In the genomic region with DNA sequence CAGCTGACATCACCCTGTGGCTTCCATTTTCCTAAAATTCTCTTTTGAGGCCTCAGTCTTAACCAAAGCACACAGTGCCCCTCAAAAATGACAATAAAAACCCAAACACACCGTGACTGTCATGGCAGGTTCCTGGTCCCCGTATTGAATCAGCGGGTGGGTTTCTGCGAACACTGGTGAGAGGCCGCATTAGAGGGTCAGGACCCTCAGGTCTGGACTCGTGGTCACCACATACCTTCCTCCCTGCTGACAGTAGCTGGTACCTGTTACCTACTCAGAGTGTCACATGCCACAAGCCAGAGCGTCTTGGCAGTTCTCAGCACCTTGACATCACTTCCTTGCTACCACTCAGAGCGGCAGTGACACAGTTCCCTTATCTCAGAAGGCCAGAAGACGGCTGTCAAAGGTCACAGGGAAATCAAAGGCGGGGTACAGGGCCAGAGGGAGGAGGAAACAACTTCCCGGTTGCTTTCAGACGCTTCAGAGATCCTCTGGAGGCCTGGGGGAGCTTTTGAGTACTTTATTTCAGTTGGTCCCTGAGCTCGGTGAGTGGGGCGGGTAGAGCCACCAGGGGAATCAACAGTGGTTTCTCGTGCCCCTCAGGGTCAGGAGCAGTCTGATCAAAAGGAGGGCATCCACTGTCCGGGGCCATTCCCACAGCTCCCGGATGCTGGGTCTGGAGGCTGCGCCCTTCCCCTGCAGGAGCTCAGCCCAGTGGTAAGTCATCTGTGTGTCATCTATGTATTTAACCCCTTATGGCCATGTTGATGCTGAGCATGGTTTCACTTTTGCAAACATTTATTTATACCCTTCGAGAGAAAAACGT, we compare ENCODE assay signal across 8 cellular contexts. TPM values are rescaled to one million over a fixed set of nuclear protein-coding genes. Genes with fewer than 3 reads are reported as not detected.
DNase-seq lines count a peak whose midpoint lies in the region; ATAC-seq and TF ChIP-seq lines count a peak whose summit lies in the region.

A gene (minus strand): TSS at position 281 of the 826 bp plus-strand sequence.
A gene with protein sequence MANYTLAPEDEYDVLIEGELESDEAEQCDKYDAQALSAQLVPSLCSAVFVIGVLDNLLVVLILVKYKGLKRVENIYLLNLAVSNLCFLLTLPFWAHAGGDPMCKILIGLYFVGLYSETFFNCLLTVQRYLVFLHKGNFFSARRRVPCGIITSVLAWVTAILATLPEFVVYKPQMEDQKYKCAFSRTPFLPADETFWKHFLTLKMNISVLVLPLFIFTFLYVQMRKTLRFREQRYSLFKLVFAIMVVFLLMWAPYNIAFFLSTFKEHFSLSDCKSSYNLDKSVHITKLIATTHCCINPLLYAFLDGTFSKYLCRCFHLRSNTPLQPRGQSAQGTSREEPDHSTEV (plus strand): TSS at position 474 of the 826 bp plus-strand sequence. CDS start 821 bp downstream, outside the sequence.

- no peaks in the 10 kb centered on the region for H3K9me3 Mint-ChIP-seq in nephron

- DNase-seq in HS-5 (ENCODE audit: low read depth) (peak; percentile 40), tibial artery (peak; percentile 56 to 72)
- peak; percentile 58 for DNase-seq in activated CD4-positive, alpha-beta T cell treated with anti-CD3 and anti-CD28 coated beads for 48 hours

- intact Hi-C loops in tibial artery (cut with DNase I; ENCODE audit: low total_unique reads): no loop called here

- H3K4me1 ChIP-seq in ACC112 (ENCODE audit: control insufficient read depth, insufficient read depth, low read length, unreplicated experiment) (peaks cover 31% of the 10 kb centered on the region), tibial artery (peaks cover 0 to 22% (median 8%) of the 10 kb centered on the region in 4 donors)

- H3K36me3 ChIP-seq in ACC112 (ENCODE audit: insufficient read depth, low read length): no peaks in the 10 kb centered on the region
- H3K36me3 ChIP-seq in tibial artery: no peaks in the 10 kb centered on the region

- TF ChIP-seq CTCF in nephron (IDR thresholded peaks at IDR 0.05; ENCODE audit: unreplicated experiment in 3 of 3) (no peak), tibial artery (IDR thresholded peaks at IDR 0.05) (no peak)

- TF ChIP-seq POLR2A in GM18505 (IDR thresholded peaks at IDR 0.05; ENCODE audit: borderline replicate concordance, extremely low read depth, insufficient read depth, insufficient read length): no peak

- H3K4me3 ChIP-seq in ACC112 (ENCODE audit: low read depth, low read length): peak within 1 kb of the TSS; percentile 68
- H3K4me3 ChIP-seq in tibial artery: peak within 1 kb of the TSS; percentile 18 to 33

- ATAC-seq in esophagus mucosa: peak; percentile 72
- no peak for ATAC-seq in HG03039 (IDR thresholded peaks at IDR 0.05; ENCODE audit: unreplicated experiment)
- ATAC-seq in GM18505 (IDR thresholded peaks at IDR 0.05; ENCODE audit: unreplicated experiment): no peak

- no peaks in the 10 kb centered on the region for H3K9me3 ChIP-seq in tibial artery

- H3K4me1 Mint-ChIP-seq in nephron: peaks cover 30% of the 10 kb centered on the region

- H3K4me3 Mint-ChIP-seq in nephron: peak within 1 kb of the TSS in 2 of 3 experiments; percentile 28 to 60

- H3K27me3 ChIP-seq in ACC112 (ENCODE audit: insufficient read depth, low read length): peaks cover 2% of the 10 kb centered on the region; the same call in 1 of the 2 replicates
- H3K27me3 ChIP-seq in tibial artery: peaks cover 0 to 2% of the 10 kb centered on the region in 2 donors

- no peaks in the 10 kb centered on the region for H3K36me3 Mint-ChIP-seq in nephron (ENCODE audit: low read depth)

- peak within 1 kb of the TSS in 2 of 3 experiments; percentile 27 to 40 for H3K27ac Mint-ChIP-seq in nephron

- H3K79me2 ChIP-seq in ACC112 (ENCODE audit: control insufficient read depth, insufficient read depth, low read length, unreplicated experiment): no peaks in the 10 kb centered on the region

- H3K27ac ChIP-seq in ACC112 (ENCODE audit: low read depth, low read length) (no peak within 1 kb of the TSS), tibial artery (peak within 1 kb of the TSS; percentile 42 to 63)

- H2AFZ ChIP-seq in ACC112 (ENCODE audit: low read length, unreplicated experiment): peak within 1 kb of the TSS; percentile 89

- peaks cover 57% of the 10 kb centered on the region for H3K27me3 Mint-ChIP-seq in nephron (ENCODE audit: low read depth)

RNA-seq across cellular contexts. Expression of the second gene that starts in this region (rescaled TPM):
- total RNA-seq in esophagus mucosa: 0.24 TPM
